ENCODE assay signal across 8 cellular contexts in the genomic region with DNA sequence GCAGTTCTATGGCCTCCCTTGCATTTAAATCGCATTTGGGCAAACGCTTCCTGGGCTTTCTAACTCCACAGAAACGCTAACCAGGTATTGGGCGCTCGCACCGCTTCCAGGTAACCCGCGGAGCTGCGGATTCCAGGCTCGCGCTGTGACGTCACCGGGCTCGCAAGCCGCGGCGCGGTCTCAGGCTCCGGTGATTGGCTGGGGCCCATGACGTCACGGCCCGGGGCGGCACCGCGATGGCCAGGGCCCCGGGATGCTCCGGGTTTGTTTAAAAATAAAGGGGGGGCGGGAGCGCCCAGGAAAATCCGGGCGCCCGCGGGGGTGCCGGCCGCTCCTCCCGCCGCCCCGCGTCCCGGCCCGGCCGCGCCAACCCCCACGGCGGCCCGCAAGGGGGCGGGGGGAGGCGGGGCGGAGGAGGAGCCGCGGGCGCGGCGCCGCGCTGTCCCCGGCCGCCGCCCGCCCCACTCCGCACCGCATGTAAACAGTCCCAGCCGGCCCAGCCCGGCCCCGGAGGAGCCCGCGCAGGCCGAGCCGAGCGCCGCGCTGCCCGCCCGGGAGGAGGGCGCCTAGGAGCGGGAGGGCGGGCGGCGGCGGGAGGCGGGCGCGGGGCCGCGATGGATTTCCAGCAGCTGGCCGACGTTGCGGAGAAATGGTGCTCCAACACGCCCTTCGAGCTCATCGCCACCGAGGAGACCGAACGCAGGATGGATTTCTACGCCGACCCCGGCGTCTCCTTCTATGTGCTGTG. TPM values are rescaled to one million over a fixed set of nuclear protein-coding genes. Genes with fewer than 3 reads are reported as not detected.
DNase-seq lines count a peak whose midpoint lies in the region; ATAC-seq and TF ChIP-seq lines count a peak whose summit lies in the region.

A gene (plus strand): TSS at position 464 of the 748 bp plus-strand sequence. CDS start 151 bp downstream, at position 615.

- H3K27me3 ChIP-seq in transverse colon: no peaks in the 10 kb centered on the region

- WGBS in transverse colon (ENCODE audit: low coverage in 1 of 2), 2 donors: 0% methylated on average over 28 of the region's 98 CpGs; no CpG with 5 or more reads in 1 of the 2 donors

- H3K4me1 Mint-ChIP-seq in T-helper 17 cell: peaks cover 15% of the 10 kb centered on the region

- no peak for TF ChIP-seq EP300 in transverse colon (IDR thresholded peaks at IDR 0.05; ENCODE audit: low read depth)

- DNase-seq in NCI-H1417 treated with DMSO at 0.1 percent for 48 hours (lab: John Stamatoyannopoulos, UW): peak; percentile 62
- peak; percentile 84 to 87 (median 85) for DNase-seq in T-helper 17 cell
- peak in 55 of 56 donors; percentile 23 to 92 (median 79) for DNase-seq in amygdala (lab: John Stamatoyannopoulos, UW)
- DNase-seq in left ventricle myocardium superior: peak; percentile 95
- peak; percentile 96 for DNase-seq in posterior vena cava (ENCODE audit: low spot score)
- DNase-seq in transverse colon: peak; percentile 92

- no peaks in the 10 kb centered on the region for H3K9me3 ChIP-seq in T-helper 17 cell (ENCODE audit: control insufficient read depth, low read length, poor library complexity, severe bottlenecking)
- no peaks in the 10 kb centered on the region for H3K9me3 ChIP-seq in transverse colon

- peaks cover 6% of the 10 kb centered on the region for H3K27me3 Mint-ChIP-seq in T-helper 17 cell

- no peaks in the 10 kb centered on the region for H3K36me3 ChIP-seq in transverse colon

- H3K4me3 Mint-ChIP-seq in T-helper 17 cell: peak within 1 kb of the TSS; percentile 95

- peak within 1 kb of the TSS; percentile 60 for H3K4me3 ChIP-seq in GM12875 (ENCODE audit: low read depth, low read length)
- peak within 1 kb of the TSS; percentile 61 to 98 (median 77) for H3K4me3 ChIP-seq in transverse colon

- H3K27ac Mint-ChIP-seq in T-helper 17 cell: peak within 1 kb of the TSS; percentile 91

- no peaks in the 10 kb centered on the region for H3K36me3 Mint-ChIP-seq in T-helper 17 cell (ENCODE audit: low read depth)

- intact Hi-C loops in left ventricle myocardium superior (cut with micrococcal nuclease) (no loop called here), posterior vena cava (cut with DNase I) (no loop called here), transverse colon (cut with DNase I; ENCODE audit: low total_unique reads) (no loop called here)

- TF ChIP-seq POLR2A in transverse colon (IDR thresholded peaks at IDR 0.05): no peak

- in situ Hi-C loops in transverse colon (cut with MboI; ENCODE audit: low pct_ligation_motif_present in 1 of 4, low pct_unique_long_range_greater_than_20kb in 1 of 4, low sequenced_read_pairs in 3 of 4): no loop called here

- H3K4me1 ChIP-seq in transverse colon: peaks cover 4 to 17% (median 8%) of the 10 kb centered on the region in 4 donors

- no peak for TF ChIP-seq CTCF in GM12875 (IDR thresholded peaks at IDR 0.05; ENCODE audit: borderline replicate concordance, insufficient read depth, low read depth, low read length)
- peak in 1 of 5 experiments; percentile 9 for TF ChIP-seq CTCF in transverse colon (IDR thresholded peaks at IDR 0.05)

- peak; percentile 89 for ATAC-seq in HG02798 (IDR thresholded peaks at IDR 0.05; ENCODE audit: poor library complexity, unreplicated experiment)
- peak; percentile 86 for ATAC-seq in T-helper 17 cell
- peak; percentile 85 for ATAC-seq in left ventricle myocardium superior

- H3K27ac ChIP-seq in transverse colon: peak within 1 kb of the TSS; percentile 92 to 95 (median 93)

RNA-seq across cellular contexts. Expression of the gene that starts here (rescaled TPM):
- total RNA-seq in T-helper 17 cell (10 to 100 TPM; 25.1 to 91.0 TPM), left ventricle myocardium superior (18.8 TPM), posterior vena cava (10 to 100 TPM; 61.7 to 76.1 TPM), transverse colon (10 to 100 TPM in 3 of 4 donors, 1 to 10 TPM in 1; 7.9 to 28.3 (median 15.0) TPM)

Comparison
In these comparisons a context has a peak if more than half of its experiments do, and no peak if none do; other contexts are left out.
1. Peak in every context shown above with its lines: DNase-seq, ATAC-seq, H3K4me3 ChIP-seq and H3K27ac ChIP-seq.